1 cellular context compared by ENCODE assay signal in the genomic region with DNA sequence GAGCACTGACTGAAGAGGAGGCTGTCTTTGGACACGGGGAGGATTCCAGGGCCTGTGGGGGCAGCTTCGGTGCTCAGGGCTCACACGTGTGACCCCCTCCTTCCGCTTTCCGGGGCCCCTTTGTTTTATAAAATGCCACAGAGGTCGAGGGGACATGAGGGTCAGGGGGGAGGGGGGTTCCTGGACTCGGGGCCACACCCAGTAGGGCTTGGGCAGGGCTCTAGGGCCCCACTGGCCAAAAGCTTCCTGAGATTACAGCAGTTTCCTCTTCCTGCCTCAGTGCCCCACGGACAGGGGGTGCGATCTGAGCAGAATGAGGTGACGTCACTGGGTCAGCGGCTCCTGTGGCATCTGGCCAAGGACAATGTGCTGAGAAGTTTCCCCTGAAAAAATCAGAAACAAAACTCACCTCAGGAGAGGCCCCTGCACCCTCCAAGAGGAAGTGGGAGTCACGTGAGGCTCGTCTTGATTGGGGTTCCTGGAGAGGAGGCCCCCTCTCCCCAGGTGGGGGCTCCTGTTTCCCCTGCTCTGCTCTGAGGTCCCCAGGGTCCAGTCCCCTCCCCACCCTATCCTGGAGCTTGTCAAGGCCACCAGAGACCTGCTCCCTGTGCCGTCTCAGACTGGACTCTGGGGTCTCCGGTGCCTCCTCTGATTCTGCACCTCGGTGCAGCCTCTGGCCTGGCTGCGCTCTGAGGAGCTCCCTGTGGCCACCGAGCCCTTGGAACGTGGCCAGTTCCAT.
TF ChIP-seq lines count a peak whose summit lies in the region.

No MANE protein-coding gene starts in this region.

TF ChIP-seq in K562, 482 proteins besides CTCF, POLR2A, EP300 and RAD21 (continued from another document and continues in another):
- TF ChIP-seq, protein P1, sequence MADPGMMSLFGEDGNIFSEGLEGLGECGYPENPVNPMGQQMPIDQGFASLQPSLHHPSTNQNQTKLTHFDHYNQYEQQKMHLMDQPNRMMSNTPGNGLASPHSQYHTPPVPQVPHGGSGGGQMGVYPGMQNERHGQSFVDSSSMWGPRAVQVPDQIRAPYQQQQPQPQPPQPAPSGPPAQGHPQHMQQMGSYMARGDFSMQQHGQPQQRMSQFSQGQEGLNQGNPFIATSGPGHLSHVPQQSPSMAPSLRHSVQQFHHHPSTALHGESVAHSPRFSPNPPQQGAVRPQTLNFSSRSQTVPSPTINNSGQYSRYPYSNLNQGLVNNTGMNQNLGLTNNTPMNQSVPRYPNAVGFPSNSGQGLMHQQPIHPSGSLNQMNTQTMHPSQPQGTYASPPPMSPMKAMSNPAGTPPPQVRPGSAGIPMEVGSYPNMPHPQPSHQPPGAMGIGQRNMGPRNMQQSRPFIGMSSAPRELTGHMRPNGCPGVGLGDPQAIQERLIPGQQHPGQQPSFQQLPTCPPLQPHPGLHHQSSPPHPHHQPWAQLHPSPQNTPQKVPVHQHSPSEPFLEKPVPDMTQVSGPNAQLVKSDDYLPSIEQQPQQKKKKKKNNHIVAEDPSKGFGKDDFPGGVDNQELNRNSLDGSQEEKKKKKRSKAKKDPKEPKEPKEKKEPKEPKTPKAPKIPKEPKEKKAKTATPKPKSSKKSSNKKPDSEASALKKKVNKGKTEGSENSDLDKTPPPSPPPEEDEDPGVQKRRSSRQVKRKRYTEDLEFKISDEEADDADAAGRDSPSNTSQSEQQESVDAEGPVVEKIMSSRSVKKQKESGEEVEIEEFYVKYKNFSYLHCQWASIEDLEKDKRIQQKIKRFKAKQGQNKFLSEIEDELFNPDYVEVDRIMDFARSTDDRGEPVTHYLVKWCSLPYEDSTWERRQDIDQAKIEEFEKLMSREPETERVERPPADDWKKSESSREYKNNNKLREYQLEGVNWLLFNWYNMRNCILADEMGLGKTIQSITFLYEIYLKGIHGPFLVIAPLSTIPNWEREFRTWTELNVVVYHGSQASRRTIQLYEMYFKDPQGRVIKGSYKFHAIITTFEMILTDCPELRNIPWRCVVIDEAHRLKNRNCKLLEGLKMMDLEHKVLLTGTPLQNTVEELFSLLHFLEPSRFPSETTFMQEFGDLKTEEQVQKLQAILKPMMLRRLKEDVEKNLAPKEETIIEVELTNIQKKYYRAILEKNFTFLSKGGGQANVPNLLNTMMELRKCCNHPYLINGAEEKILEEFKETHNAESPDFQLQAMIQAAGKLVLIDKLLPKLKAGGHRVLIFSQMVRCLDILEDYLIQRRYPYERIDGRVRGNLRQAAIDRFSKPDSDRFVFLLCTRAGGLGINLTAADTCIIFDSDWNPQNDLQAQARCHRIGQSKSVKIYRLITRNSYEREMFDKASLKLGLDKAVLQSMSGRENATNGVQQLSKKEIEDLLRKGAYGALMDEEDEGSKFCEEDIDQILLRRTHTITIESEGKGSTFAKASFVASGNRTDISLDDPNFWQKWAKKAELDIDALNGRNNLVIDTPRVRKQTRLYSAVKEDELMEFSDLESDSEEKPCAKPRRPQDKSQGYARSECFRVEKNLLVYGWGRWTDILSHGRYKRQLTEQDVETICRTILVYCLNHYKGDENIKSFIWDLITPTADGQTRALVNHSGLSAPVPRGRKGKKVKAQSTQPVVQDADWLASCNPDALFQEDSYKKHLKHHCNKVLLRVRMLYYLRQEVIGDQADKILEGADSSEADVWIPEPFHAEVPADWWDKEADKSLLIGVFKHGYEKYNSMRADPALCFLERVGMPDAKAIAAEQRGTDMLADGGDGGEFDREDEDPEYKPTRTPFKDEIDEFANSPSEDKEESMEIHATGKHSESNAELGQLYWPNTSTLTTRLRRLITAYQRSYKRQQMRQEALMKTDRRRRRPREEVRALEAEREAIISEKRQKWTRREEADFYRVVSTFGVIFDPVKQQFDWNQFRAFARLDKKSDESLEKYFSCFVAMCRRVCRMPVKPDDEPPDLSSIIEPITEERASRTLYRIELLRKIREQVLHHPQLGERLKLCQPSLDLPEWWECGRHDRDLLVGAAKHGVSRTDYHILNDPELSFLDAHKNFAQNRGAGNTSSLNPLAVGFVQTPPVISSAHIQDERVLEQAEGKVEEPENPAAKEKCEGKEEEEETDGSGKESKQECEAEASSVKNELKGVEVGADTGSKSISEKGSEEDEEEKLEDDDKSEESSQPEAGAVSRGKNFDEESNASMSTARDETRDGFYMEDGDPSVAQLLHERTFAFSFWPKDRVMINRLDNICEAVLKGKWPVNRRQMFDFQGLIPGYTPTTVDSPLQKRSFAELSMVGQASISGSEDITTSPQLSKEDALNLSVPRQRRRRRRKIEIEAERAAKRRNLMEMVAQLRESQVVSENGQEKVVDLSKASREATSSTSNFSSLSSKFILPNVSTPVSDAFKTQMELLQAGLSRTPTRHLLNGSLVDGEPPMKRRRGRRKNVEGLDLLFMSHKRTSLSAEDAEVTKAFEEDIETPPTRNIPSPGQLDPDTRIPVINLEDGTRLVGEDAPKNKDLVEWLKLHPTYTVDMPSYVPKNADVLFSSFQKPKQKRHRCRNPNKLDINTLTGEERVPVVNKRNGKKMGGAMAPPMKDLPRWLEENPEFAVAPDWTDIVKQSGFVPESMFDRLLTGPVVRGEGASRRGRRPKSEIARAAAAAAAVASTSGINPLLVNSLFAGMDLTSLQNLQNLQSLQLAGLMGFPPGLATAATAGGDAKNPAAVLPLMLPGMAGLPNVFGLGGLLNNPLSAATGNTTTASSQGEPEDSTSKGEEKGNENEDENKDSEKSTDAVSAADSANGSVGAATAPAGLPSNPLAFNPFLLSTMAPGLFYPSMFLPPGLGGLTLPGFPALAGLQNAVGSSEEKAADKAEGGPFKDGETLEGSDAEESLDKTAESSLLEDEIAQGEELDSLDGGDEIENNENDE (IDR thresholded peaks at IDR 0.05; ENCODE audit: low read depth, low read length): no peak
- TF ChIP-seq ZNF444 (CRISPR knock-in tag; IDR thresholded peaks at IDR 0.05): 0 out of 2 replicates have a peak, but pooled peaks have one; percentile 49
- no peak for TF ChIP-seq ZNF232 (CRISPR knock-in tag; IDR thresholded peaks at IDR 0.05)
- TF ChIP-seq PTTG1 (tag; IDR thresholded peaks at IDR 0.05; ENCODE audit: low read depth): no peak
- no peak for TF ChIP-seq PCBP1 (IDR thresholded peaks at IDR 0.05; ENCODE audit: low read depth, low read length, poor library complexity, severe bottlenecking)
- TF ChIP-seq, protein P2, sequence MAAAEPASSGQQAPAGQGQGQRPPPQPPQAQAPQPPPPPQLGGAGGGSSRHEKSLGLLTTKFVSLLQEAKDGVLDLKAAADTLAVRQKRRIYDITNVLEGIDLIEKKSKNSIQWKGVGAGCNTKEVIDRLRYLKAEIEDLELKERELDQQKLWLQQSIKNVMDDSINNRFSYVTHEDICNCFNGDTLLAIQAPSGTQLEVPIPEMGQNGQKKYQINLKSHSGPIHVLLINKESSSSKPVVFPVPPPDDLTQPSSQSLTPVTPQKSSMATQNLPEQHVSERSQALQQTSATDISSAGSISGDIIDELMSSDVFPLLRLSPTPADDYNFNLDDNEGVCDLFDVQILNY (CRISPR knock-in tag; IDR thresholded peaks at IDR 0.05): no peak
- TF ChIP-seq RHOXF2B (CRISPR knock-in tag; conservative IDR thresholded peaks at IDR 0.05): no peak
- no peak for TF ChIP-seq SMARCB1 (IDR thresholded peaks at IDR 0.05; ENCODE audit: insufficient read length, low read depth)
- TF ChIP-seq DACH1 (IDR thresholded peaks at IDR 0.05; ENCODE audit: partially characterized antibody): no peak
- TF ChIP-seq EWSR1 (IDR thresholded peaks at IDR 0.05; ENCODE audit: borderline replicate concordance, low read depth, partially characterized antibody): no peak
- no peak for TF ChIP-seq SIRT6 (IDR thresholded peaks at IDR 0.05; ENCODE audit: low read depth, low read length)
- TF ChIP-seq, protein P3, sequence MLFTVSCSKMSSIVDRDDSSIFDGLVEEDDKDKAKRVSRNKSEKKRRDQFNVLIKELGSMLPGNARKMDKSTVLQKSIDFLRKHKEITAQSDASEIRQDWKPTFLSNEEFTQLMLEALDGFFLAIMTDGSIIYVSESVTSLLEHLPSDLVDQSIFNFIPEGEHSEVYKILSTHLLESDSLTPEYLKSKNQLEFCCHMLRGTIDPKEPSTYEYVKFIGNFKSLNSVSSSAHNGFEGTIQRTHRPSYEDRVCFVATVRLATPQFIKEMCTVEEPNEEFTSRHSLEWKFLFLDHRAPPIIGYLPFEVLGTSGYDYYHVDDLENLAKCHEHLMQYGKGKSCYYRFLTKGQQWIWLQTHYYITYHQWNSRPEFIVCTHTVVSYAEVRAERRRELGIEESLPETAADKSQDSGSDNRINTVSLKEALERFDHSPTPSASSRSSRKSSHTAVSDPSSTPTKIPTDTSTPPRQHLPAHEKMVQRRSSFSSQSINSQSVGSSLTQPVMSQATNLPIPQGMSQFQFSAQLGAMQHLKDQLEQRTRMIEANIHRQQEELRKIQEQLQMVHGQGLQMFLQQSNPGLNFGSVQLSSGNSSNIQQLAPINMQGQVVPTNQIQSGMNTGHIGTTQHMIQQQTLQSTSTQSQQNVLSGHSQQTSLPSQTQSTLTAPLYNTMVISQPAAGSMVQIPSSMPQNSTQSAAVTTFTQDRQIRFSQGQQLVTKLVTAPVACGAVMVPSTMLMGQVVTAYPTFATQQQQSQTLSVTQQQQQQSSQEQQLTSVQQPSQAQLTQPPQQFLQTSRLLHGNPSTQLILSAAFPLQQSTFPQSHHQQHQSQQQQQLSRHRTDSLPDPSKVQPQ (CRISPR knock-in tag; IDR thresholded peaks at IDR 0.05; ENCODE audit: borderline replicate concordance): no peak
- TF ChIP-seq NR2F6 (CRISPR knock-in tag; IDR thresholded peaks at IDR 0.05): no peak
- no peak for TF ChIP-seq ZFP1 (CRISPR knock-in tag; IDR thresholded peaks at IDR 0.05)
- no peak for TF ChIP-seq NELFE (IDR thresholded peaks at IDR 0.05; ENCODE audit: insufficient read depth, insufficient read length)
- TF ChIP-seq, protein P4, sequence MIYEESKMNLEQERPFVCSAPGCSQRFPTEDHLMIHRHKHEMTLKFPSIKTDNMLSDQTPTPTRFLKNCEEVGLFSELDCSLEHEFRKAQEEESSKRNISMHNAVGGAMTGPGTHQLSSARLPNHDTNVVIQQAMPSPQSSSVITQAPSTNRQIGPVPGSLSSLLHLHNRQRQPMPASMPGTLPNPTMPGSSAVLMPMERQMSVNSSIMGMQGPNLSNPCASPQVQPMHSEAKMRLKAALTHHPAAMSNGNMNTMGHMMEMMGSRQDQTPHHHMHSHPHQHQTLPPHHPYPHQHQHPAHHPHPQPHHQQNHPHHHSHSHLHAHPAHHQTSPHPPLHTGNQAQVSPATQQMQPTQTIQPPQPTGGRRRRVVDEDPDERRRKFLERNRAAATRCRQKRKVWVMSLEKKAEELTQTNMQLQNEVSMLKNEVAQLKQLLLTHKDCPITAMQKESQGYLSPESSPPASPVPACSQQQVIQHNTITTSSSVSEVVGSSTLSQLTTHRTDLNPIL (CRISPR knock-in tag; IDR thresholded peaks at IDR 0.05): no peak
- TF ChIP-seq CEBPB (tag; IDR thresholded peaks at IDR 0.05): no peak
- no peak for TF ChIP-seq SMAD2 (IDR thresholded peaks at IDR 0.05; ENCODE audit: low read depth, low read length)
- TF ChIP-seq CBX3 (IDR thresholded peaks at IDR 0.05; ENCODE audit: borderline replicate concordance in 1 of 2, low read length in 2 of 2): no peak
- TF ChIP-seq, protein P5, sequence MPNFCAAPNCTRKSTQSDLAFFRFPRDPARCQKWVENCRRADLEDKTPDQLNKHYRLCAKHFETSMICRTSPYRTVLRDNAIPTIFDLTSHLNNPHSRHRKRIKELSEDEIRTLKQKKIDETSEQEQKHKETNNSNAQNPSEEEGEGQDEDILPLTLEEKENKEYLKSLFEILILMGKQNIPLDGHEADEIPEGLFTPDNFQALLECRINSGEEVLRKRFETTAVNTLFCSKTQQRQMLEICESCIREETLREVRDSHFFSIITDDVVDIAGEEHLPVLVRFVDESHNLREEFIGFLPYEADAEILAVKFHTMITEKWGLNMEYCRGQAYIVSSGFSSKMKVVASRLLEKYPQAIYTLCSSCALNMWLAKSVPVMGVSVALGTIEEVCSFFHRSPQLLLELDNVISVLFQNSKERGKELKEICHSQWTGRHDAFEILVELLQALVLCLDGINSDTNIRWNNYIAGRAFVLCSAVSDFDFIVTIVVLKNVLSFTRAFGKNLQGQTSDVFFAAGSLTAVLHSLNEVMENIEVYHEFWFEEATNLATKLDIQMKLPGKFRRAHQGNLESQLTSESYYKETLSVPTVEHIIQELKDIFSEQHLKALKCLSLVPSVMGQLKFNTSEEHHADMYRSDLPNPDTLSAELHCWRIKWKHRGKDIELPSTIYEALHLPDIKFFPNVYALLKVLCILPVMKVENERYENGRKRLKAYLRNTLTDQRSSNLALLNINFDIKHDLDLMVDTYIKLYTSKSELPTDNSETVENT (CRISPR knock-in tag; IDR thresholded peaks at IDR 0.05): no peak
- no peak for TF ChIP-seq KDM5B (IDR thresholded peaks at IDR 0.05; ENCODE audit: insufficient replicate concordance, low read depth, low read length)
- no peak for TF ChIP-seq ZNF785 (CRISPR knock-in tag; IDR thresholded peaks at IDR 0.05)
- no peak for TF ChIP-seq ATF1 (CRISPR knock-in tag; IDR thresholded peaks at IDR 0.05)
- TF ChIP-seq ATF1 (tag; IDR thresholded peaks at IDR 0.05): peak; percentile 86
- TF ChIP-seq HDAC8 (tag; IDR thresholded peaks at IDR 0.05): no peak
- TF ChIP-seq GATAD2B (IDR thresholded peaks at IDR 0.05; ENCODE audit: borderline replicate concordance): no peak
- no peak for TF ChIP-seq FOXA3 (CRISPR knock-in tag; conservative IDR thresholded peaks at IDR 0.05 in 1 of 2, IDR thresholded peaks at IDR 0.05 in 1 of 2)
- TF ChIP-seq COPS2 (conservative IDR thresholded peaks at IDR 0.05): no peak
- no peak for TF ChIP-seq ZNF124 (CRISPR knock-in tag; IDR thresholded peaks at IDR 0.05)
- no peak for TF ChIP-seq HMGN3 (IDR thresholded peaks at IDR 0.05; ENCODE audit: borderline replicate concordance, extremely low read depth, insufficient read length, low read depth, low read length)
- TF ChIP-seq, protein P6, sequence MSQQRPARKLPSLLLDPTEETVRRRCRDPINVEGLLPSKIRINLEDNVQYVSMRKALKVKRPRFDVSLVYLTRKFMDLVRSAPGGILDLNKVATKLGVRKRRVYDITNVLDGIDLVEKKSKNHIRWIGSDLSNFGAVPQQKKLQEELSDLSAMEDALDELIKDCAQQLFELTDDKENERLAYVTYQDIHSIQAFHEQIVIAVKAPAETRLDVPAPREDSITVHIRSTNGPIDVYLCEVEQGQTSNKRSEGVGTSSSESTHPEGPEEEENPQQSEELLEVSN (IDR thresholded peaks at IDR 0.05; ENCODE audit: borderline replicate concordance in 1 of 2, extremely low read depth in 1 of 2, insufficient read depth in 1 of 2, insufficient read length in 1 of 2, low read depth in 1 of 2, low read length in 1 of 2, poor library complexity in 1 of 2, severe bottlenecking in 1 of 2): peak; percentile 19 to 53
- TF ChIP-seq ZNF212 (CRISPR knock-in tag; IDR thresholded peaks at IDR 0.05): no peak
- TF ChIP-seq ZNF778 (CRISPR knock-in tag; IDR thresholded peaks at IDR 0.05): no peak
- TF ChIP-seq FOXM1 (IDR thresholded peaks at IDR 0.05; ENCODE audit: low read depth): no peak
- peak; percentile 36; the same call in 1 of the 2 replicates for TF ChIP-seq FOXM1 (CRISPR knock-in tag; IDR thresholded peaks at IDR 0.05; ENCODE audit: low read depth)
- TF ChIP-seq MCM2 (IDR thresholded peaks at IDR 0.05; ENCODE audit: low read depth): no peak
- TF ChIP-seq RNF2 (IDR thresholded peaks at IDR 0.05): peak; percentile 31; the same call in 1 of the 2 replicates
- no peak for TF ChIP-seq ETS2 (tag; IDR thresholded peaks at IDR 0.05; ENCODE audit: borderline replicate concordance, poor library complexity, severe bottlenecking)
- no peak for TF ChIP-seq KLF16 (IDR thresholded peaks at IDR 0.05)
- TF ChIP-seq, protein P7, sequence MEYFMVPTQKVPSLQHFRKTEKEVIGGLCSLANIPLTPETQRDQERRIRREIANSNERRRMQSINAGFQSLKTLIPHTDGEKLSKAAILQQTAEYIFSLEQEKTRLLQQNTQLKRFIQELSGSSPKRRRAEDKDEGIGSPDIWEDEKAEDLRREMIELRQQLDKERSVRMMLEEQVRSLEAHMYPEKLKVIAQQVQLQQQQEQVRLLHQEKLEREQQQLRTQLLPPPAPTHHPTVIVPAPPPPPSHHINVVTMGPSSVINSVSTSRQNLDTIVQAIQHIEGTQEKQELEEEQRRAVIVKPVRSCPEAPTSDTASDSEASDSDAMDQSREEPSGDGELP (CRISPR knock-in tag; IDR thresholded peaks at IDR 0.05; ENCODE audit: borderline replicate concordance): peak; percentile 32; the same call in 1 of the 2 replicates
- TF ChIP-seq HMG20A (CRISPR knock-in tag; conservative IDR thresholded peaks at IDR 0.05): no peak
